In the genomic region with DNA sequence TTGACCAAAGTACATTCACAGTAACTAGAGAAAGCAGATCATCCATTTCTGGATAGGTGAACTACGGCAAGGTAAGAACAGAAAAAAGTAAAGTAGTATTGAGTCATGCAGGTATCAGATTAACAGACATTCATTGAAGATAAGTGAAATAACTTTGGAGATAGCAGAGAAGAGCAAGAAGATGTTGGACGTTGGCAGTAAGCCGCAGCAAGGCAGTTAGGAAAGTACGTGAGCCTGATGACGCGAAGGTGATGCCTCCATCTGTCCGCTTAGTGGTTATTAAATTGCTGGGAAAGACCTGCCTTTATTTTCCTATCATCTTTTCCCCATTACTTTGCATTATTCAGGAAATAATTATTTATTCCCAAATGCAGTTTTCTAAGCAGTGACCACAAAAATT, we compare ENCODE assay signal across 12 cellular contexts. TPM values are rescaled to one million over a fixed set of nuclear protein-coding genes. Genes with fewer than 3 reads are reported as not detected.
"Had no signal": no experiment of that assay in that cellular context is flagged by ENCODE, and none has a peak within 500 bp of the region (broad histone marks: within the 10 kb centered on the region; RNA-seq: fewer than 3 reads in every experiment).

No MANE protein-coding gene starts in this region.

- H3K4me3 Mint-ChIP-seq: HFFc6, IgD-negative memory B cell had no signal

- H3K4me2 ChIP-seq: KMS-11 had no signal

- H3K36me3 ChIP-seq: HAP-1 had no signal

- H3K27me3 Mint-ChIP-seq: IgD-negative memory B cell had no signal

- FAIRE-seq: HepG2 had no signal

- ATAC-seq: HCT116, HepG2 had no signal

- H3K9ac ChIP-seq: GM23248, KMS-11 had no signal

- DNase-seq: GM23248, GOT3, H7, HFFc6, KBM-7 had no signal

- H2AFZ ChIP-seq: GM23248 had no signal

- H3K9me3 ChIP-seq: HAP-1 had no signal

- H3K27ac Mint-ChIP-seq: HFFc6, IgD-negative memory B cell had no signal

- H3K9me3 Mint-ChIP-seq: HFFc6, IgD-negative memory B cell had no signal

- H3K27ac ChIP-seq: GM23248, HL-60, KMS-11 had no signal

- H3K4me3 ChIP-seq: GM23248, HAP-1 had no signal

RNA-seq across cellular contexts. Expression of a gene that starts 24.9 kb away (rescaled TPM):
- total RNA-seq: H4 had no signal
- polyA plus RNA-seq: IgD-negative memory B cell had no signal
